1 cellular context compared by ENCODE assay signal in genomic region chr2:101001713-101002561, GRCh38.
TF ChIP-seq lines count a peak whose summit lies in the region.

RPL31 (plus strand) TSS chr2:101002289; CDS start chr2:101002702, 413 bp downstream.

TF ChIP-seq in HepG2, 621 proteins besides CTCF, POLR2A, EP300 and RAD21 (continued from another document and continues in another):
- TF ChIP-seq, protein P1, sequence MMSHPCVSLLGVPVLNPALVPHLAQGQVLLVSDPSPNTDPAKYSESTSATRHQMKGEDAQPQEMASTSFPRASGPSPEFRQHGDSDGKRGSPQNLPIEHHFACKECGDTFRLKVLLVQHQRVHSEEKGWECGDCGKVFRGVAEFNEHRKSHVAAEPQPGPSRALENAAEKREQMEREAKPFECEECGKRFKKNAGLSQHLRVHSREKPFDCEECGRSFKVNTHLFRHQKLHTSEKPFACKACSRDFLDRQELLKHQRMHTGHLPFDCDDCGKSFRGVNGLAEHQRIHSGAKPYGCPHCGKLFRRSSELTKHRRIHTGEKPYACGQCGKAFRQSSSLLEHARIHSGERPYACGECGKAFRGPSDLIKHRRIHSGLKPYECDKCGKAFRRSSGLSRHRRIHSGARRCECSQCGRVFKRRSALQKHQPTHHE (CRISPR knock-in tag; IDR thresholded peaks at IDR 0.05; ENCODE audit: borderline replicate concordance) = peak; percentile 99; the same call in 1 of the 2 replicates
- TF ChIP-seq XRCC5 (optimal IDR thresholded peaks at IDR 0.05; ENCODE audit: low read length) (peak; percentile 82), HHEX (CRISPR knock-in tag; IDR thresholded peaks at IDR 0.05) (peak; percentile 60; the same call in 1 of the 2 replicates), ZBTB26 (CRISPR knock-in tag; IDR thresholded peaks at IDR 0.05; ENCODE audit: borderline replicate concordance) (peak; percentile 91), THYN1 (CRISPR knock-in tag; IDR thresholded peaks at IDR 0.05; ENCODE audit: borderline replicate concordance, low read depth) (peak; percentile 99), ZNF432 (CRISPR knock-in tag; IDR thresholded peaks at IDR 0.05; ENCODE audit: borderline replicate concordance) (no peak), ZNF766 (CRISPR knock-in tag; IDR thresholded peaks at IDR 0.05; ENCODE audit: borderline replicate concordance) (peak; percentile 96), ZNF746 (CRISPR knock-in tag; IDR thresholded peaks at IDR 0.05) (peak; percentile 94), NFIC (IDR thresholded peaks at IDR 0.05; ENCODE audit: low read length) (no peak), ZKSCAN1 (IDR thresholded peaks at IDR 0.05; ENCODE audit: low read length) (0 out of 2 replicates have a peak, but pooled peaks have one; percentile 46), ATF5 (CRISPR knock-in tag; IDR thresholded peaks at IDR 0.05; ENCODE audit: low read depth) (0 out of 2 replicates have a peak, but pooled peaks have one; percentile 90), ZNF337 (CRISPR knock-in tag; IDR thresholded peaks at IDR 0.05; ENCODE audit: borderline replicate concordance, low read depth) (peak; percentile 96; the same call in 1 of the 2 replicates), HOXD1 (CRISPR knock-in tag; IDR thresholded peaks at IDR 0.05) (peak; percentile 61; the same call in 1 of the 2 replicates), CHD2 (IDR thresholded peaks at IDR 0.05; ENCODE audit: low read depth, low read length) (peak; percentile 41; the same call in 1 of the 2 replicates), GMEB2 (CRISPR knock-in tag; IDR thresholded peaks at IDR 0.05; ENCODE audit: low read depth) (peak; percentile 66; the same call in 1 of the 2 replicates), ATAD3A (CRISPR knock-in tag; IDR thresholded peaks at IDR 0.05) (no peak), EED (CRISPR knock-in tag; IDR thresholded peaks at IDR 0.05) (peak; percentile 100), FOXO1 (CRISPR knock-in tag; IDR thresholded peaks at IDR 0.05) (peak; percentile 78), FUBP1 (CRISPR knock-in tag; IDR thresholded peaks at IDR 0.05; ENCODE audit: borderline replicate concordance) (no peak), ZNF207 (IDR thresholded peaks at IDR 0.05; ENCODE audit: borderline replicate concordance) (no peak), HIC2 (CRISPR knock-in tag; IDR thresholded peaks at IDR 0.05; ENCODE audit: low read depth) (peak; percentile 78; the same call in 1 of the 2 replicates), SPEN (CRISPR knock-in tag; IDR thresholded peaks at IDR 0.05; ENCODE audit: low read depth) (peak; percentile 100), JUND (CRISPR knock-in tag; IDR thresholded peaks at IDR 0.05) (peak; percentile 81), TIGD3 (CRISPR knock-in tag; IDR thresholded peaks at IDR 0.05; ENCODE audit: borderline replicate concordance) (peak; percentile 93), KLF15 (CRISPR knock-in tag; IDR thresholded peaks at IDR 0.05; ENCODE audit: borderline replicate concordance) (peak; percentile 96), BHLHE40 (IDR thresholded peaks at IDR 0.05; ENCODE audit: low read length) (0 out of 2 replicates have a peak, but pooled peaks have one; percentile 13), ZBTB37 (CRISPR knock-in tag; IDR thresholded peaks at IDR 0.05) (peak; percentile 78; the same call in 1 of the 2 replicates), ZNF354B (CRISPR knock-in tag; IDR thresholded peaks at IDR 0.05) (peak; percentile 96), ZNF556 (CRISPR knock-in tag; IDR thresholded peaks at IDR 0.05; ENCODE audit: borderline replicate concordance) (peak; percentile 94; the same call in 1 of the 2 replicates), SYNCRIP (IDR thresholded peaks at IDR 0.05; ENCODE audit: insufficient read depth, low read depth, low read length) (no peak), MIER2 (CRISPR knock-in tag; IDR thresholded peaks at IDR 0.05) (peak; percentile 69; the same call in 1 of the 2 replicates), CAMTA2 (CRISPR knock-in tag; IDR thresholded peaks at IDR 0.05; ENCODE audit: borderline replicate concordance) (peak; percentile 99), TEAD3 (CRISPR knock-in tag; optimal IDR thresholded peaks at IDR 0.05; ENCODE audit: borderline replicate concordance) (peak; percentile 93), FIP1L1 (IDR thresholded peaks at IDR 0.05; ENCODE audit: borderline replicate concordance, insufficient read depth, low read depth, low read length) (peak; percentile 91; the same call in 1 of the 2 replicates), NCOR1 (IDR thresholded peaks at IDR 0.05; ENCODE audit: borderline replicate concordance, low read length) (no peak), ZBTB8A (CRISPR knock-in tag; IDR thresholded peaks at IDR 0.05; ENCODE audit: borderline replicate concordance, low read depth) (peak; percentile 98), RORA (CRISPR knock-in tag; IDR thresholded peaks at IDR 0.05) (no peak)
- TF ChIP-seq, protein P2, sequence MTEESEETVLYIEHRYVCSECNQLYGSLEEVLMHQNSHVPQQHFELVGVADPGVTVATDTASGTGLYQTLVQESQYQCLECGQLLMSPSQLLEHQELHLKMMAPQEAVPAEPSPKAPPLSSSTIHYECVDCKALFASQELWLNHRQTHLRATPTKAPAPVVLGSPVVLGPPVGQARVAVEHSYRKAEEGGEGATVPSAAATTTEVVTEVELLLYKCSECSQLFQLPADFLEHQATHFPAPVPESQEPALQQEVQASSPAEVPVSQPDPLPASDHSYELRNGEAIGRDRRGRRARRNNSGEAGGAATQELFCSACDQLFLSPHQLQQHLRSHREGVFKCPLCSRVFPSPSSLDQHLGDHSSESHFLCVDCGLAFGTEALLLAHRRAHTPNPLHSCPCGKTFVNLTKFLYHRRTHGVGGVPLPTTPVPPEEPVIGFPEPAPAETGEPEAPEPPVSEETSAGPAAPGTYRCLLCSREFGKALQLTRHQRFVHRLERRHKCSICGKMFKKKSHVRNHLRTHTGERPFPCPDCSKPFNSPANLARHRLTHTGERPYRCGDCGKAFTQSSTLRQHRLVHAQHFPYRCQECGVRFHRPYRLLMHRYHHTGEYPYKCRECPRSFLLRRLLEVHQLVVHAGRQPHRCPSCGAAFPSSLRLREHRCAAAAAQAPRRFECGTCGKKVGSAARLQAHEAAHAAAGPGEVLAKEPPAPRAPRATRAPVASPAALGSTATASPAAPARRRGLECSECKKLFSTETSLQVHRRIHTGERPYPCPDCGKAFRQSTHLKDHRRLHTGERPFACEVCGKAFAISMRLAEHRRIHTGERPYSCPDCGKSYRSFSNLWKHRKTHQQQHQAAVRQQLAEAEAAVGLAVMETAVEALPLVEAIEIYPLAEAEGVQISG (CRISPR knock-in tag; IDR thresholded peaks at IDR 0.05) = peak; percentile 94
- TF ChIP-seq, protein P3, sequence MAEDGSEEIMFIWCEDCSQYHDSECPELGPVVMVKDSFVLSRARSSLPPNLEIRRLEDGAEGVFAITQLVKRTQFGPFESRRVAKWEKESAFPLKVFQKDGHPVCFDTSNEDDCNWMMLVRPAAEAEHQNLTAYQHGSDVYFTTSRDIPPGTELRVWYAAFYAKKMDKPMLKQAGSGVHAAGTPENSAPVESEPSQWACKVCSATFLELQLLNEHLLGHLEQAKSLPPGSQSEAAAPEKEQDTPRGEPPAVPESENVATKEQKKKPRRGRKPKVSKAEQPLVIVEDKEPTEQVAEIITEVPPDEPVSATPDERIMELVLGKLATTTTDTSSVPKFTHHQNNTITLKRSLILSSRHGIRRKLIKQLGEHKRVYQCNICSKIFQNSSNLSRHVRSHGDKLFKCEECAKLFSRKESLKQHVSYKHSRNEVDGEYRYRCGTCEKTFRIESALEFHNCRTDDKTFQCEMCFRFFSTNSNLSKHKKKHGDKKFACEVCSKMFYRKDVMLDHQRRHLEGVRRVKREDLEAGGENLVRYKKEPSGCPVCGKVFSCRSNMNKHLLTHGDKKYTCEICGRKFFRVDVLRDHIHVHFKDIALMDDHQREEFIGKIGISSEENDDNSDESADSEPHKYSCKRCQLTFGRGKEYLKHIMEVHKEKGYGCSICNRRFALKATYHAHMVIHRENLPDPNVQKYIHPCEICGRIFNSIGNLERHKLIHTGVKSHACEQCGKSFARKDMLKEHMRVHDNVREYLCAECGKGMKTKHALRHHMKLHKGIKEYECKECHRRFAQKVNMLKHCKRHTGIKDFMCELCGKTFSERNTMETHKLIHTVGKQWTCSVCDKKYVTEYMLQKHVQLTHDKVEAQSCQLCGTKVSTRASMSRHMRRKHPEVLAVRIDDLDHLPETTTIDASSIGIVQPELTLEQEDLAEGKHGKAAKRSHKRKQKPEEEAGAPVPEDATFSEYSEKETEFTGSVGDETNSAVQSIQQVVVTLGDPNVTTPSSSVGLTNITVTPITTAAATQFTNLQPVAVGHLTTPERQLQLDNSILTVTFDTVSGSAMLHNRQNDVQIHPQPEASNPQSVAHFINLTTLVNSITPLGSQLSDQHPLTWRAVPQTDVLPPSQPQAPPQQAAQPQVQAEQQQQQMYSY (CRISPR knock-in tag; IDR thresholded peaks at IDR 0.05) = peak; percentile 70; the same call in 1 of the 2 replicates
